31 cellular contexts compared by ENCODE assay signal in the genomic region with DNA sequence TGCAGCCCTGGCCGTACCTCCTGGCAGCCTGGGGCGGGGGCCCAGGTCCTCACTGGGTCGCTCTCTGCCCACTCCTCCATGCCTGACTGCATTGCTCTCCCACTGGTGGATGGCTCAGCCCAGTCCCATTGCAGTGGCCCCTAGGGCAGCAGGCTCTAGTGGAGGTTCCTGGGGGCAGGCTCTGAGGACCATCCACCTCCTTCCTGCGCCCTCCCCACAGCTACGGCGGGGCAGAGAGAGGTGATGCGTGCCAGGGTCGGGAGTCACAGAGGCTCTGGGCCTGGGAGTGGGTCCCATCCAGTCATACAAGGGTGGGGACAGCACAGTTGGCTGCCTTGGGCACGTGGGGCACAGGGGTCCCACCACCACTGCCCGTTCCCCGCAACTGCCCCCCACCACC. TPM values are rescaled to one million over a fixed set of nuclear protein-coding genes. Genes with fewer than 3 reads are reported as not detected.
DNase-seq lines count a peak whose midpoint lies in the region; ATAC-seq, FAIRE-seq and TF ChIP-seq lines count a peak whose summit lies in the region.
"Had no signal": no experiment of that assay in that cellular context is flagged by ENCODE, and none has a peak within 500 bp of the region (broad histone marks: within the 10 kb centered on the region; RNA-seq: fewer than 3 reads in every experiment).

No MANE protein-coding gene starts in this region.

- no peak overlapping the region for H4K91ac ChIP-seq in H1 (replicated peaks; ENCODE audit: insufficient read length, low read length)

- peaks cover 0 to 12% (median 0%) of the 10 kb centered on the region in 3 donors for H3K36me3 Mint-ChIP-seq in naive thymus-derived CD8-positive, alpha-beta T cell
- H3K36me3 Mint-ChIP-seq: CD14-positive monocyte; CD4-positive, alpha-beta memory T cell; CD4-positive, CD25-positive, alpha-beta regulatory T cell; CD8-positive, alpha-beta memory T cell had no signal

- no peaks in the 10 kb centered on the region for H3K23me2 ChIP-seq in H1 (ENCODE audit: low read depth, low read length)

- no peak for ATAC-seq in naive thymus-derived CD8-positive, alpha-beta T cell
- no peak for ATAC-seq in GM21786 (IDR thresholded peaks at IDR 0.05; ENCODE audit: unreplicated experiment)
- ATAC-seq: GM12878 had no signal

- H3K4ac ChIP-seq in H1 (replicated peaks; ENCODE audit: insufficient read length, low read depth, low read length), result no peak overlapping the region
- H3K4ac ChIP-seq in mesendoderm (ENCODE audit: low read depth, low read length), result no peak overlapping the region

- H3K4me1 ChIP-seq in H1 (replicated peaks in 1 of 4; ENCODE audit: control insufficient read depth in 3 of 4, insufficient read depth in 4 of 4, low read length in 3 of 4), result no peaks in the 10 kb centered on the region
- H3K4me1 ChIP-seq in mesendoderm (ENCODE audit: control insufficient read depth, low read depth, low read length), result no peaks in the 10 kb centered on the region
- H3K4me1 ChIP-seq in osteoblast (ENCODE audit: insufficient read depth, low read length), result no peaks in the 10 kb centered on the region
- H3K4me1 ChIP-seq: BE2C, BLaER1 had no signal

- H4K5ac ChIP-seq in H1 (ENCODE audit: insufficient read length, low read depth, low read length) (no peak overlapping the region), mesendoderm (ENCODE audit: low read length) (no peak overlapping the region)

- H4K20me1 ChIP-seq in H1 (replicated peaks in 1 of 2; ENCODE audit: control insufficient read depth in 1 of 2, insufficient read depth in 2 of 2, low read length in 2 of 2) (no peaks in the 10 kb centered on the region), osteoblast (ENCODE audit: insufficient read depth, low read length) (no peaks in the 10 kb centered on the region)
- H4K20me1 ChIP-seq: BLaER1 had no signal

- H3K14ac ChIP-seq in H1 (ENCODE audit: insufficient read length), result no peak overlapping the region

- TF ChIP-seq POLR2A in H1 (IDR thresholded peaks at IDR 0.05; ENCODE audit: control extremely low read depth in 1 of 2, low read depth in 2 of 2, low read length in 2 of 2), result no peak

- H2BK5ac ChIP-seq in H1 (ENCODE audit: low read depth, low read length), result no peak overlapping the region
- no peak overlapping the region for H2BK5ac ChIP-seq in mesendoderm (ENCODE audit: low read length)

- no peak overlapping the region for H3K4me3 ChIP-seq in H1 (ENCODE audit: extremely low read depth in 1 of 4, insufficient read depth in 2 of 4, low read depth in 3 of 4, low read length in 4 of 4)
- H3K4me3 ChIP-seq in mesendoderm (ENCODE audit: low read length), result no peak overlapping the region
- H3K4me3 ChIP-seq in osteoblast (ENCODE audit: insufficient read depth, low read length), result no peak overlapping the region
- H3K4me3 ChIP-seq: BLaER1, GM12878 had no signal

- H2BK120ac ChIP-seq in H1 (replicated peaks; ENCODE audit: low read depth, low read length), result no peak overlapping the region
- H2BK120ac ChIP-seq in mesendoderm (ENCODE audit: low read depth, low read length), result no peak overlapping the region

- TF ChIP-seq RAD21 in H1 (IDR thresholded peaks at IDR 0.05 in 1 of 2, conservative IDR thresholded peaks at IDR 0.05 in 1 of 2; ENCODE audit: low read depth in 2 of 2, low read length in 2 of 2), result no peak

- no peak overlapping the region for H3K4me3 Mint-ChIP-seq in naive thymus-derived CD8-positive, alpha-beta T cell
- H3K4me3 Mint-ChIP-seq: CD14-positive monocyte; CD4-positive, alpha-beta memory T cell; CD4-positive, CD25-positive, alpha-beta regulatory T cell; CD8-positive, alpha-beta memory T cell had no signal

- H2BK12ac ChIP-seq in H1 (ENCODE audit: low read depth, low read length), result no peak overlapping the region

- no peaks in the 10 kb centered on the region for H3K79me1 ChIP-seq in H1 (ENCODE audit: low read depth, low read length)
- H3K79me1 ChIP-seq in mesendoderm (ENCODE audit: low read length), result no peaks in the 10 kb centered on the region

- H4K8ac ChIP-seq in H1 (ENCODE audit: extremely low read depth, insufficient read depth, low read length), result peak overlapping the region; percentile 40; the same call in 1 of the 2 replicates
- no peak overlapping the region for H4K8ac ChIP-seq in mesendoderm (ENCODE audit: low read depth, low read length)

- no peaks in the 10 kb centered on the region for H3K36me3 ChIP-seq in H1 (ENCODE audit: control insufficient read depth in 2 of 4, insufficient read depth in 4 of 4, low read length in 3 of 4)
- H3K36me3 ChIP-seq in mesendoderm (ENCODE audit: control insufficient read depth, insufficient read depth, low read length), result no peaks in the 10 kb centered on the region
- no peaks in the 10 kb centered on the region for H3K36me3 ChIP-seq in osteoblast (ENCODE audit: insufficient read depth, low read length)
- H3K36me3 ChIP-seq: BE2C, BLaER1 had no signal

- H3K4me1 Mint-ChIP-seq in naive thymus-derived CD8-positive, alpha-beta T cell, result no peaks in the 10 kb centered on the region
- H3K4me1 Mint-ChIP-seq: CD14-positive monocyte; CD4-positive, alpha-beta memory T cell; CD4-positive, CD25-positive, alpha-beta regulatory T cell; CD8-positive, alpha-beta memory T cell had no signal

- H3K79me2 ChIP-seq in H1 (ENCODE audit: control insufficient read depth in 1 of 2, insufficient read depth in 2 of 2, low read length in 2 of 2) (no peaks in the 10 kb centered on the region), mesendoderm (ENCODE audit: control insufficient read depth, insufficient read depth, low read length) (no peaks in the 10 kb centered on the region), osteoblast (ENCODE audit: insufficient read depth, low read length) (no peaks in the 10 kb centered on the region)

- DNase-seq in H1 (ENCODE audit: low read depth in 1 of 2, low spot score in 2 of 2), result no peak
- DNase-seq in mesendoderm, result no peak
- DNase-seq in osteoblast (ENCODE audit: insufficient read length, low spot score, missing footprints), result peak; percentile 39
- no peak for DNase-seq in naive thymus-derived CD8-positive, alpha-beta T cell
- DNase-seq in foreskin melanocyte, result no peak
- DNase-seq: 8988T; ACHN; BE2C; C1 segment of cervical spinal cord; CD4-positive, alpha-beta memory T cell; CD4-positive, CD25-positive, alpha-beta regulatory T cell; CD8-positive, alpha-beta memory T cell; COR-L47; DMS 273 treated with DMSO at 0.1 percent for 48 hours; DMS153; DMS53; DMS79; DND-41; EL; GDM1 had no signal

- no peak overlapping the region for H3K56ac ChIP-seq in H1 (replicated peaks; ENCODE audit: insufficient read length, low read depth, low read length)
- H3K56ac ChIP-seq in mesendoderm (ENCODE audit: low read length), result peak overlapping the region; percentile 15

- H3K9ac ChIP-seq in H1 (replicated peaks in 1 of 4; ENCODE audit: extremely low read depth in 1 of 4, low read depth in 3 of 4, low read length in 3 of 4) (no peak overlapping the region), mesendoderm (ENCODE audit: low read length) (no peak overlapping the region)
- H3K9ac ChIP-seq: BLaER1 had no signal

- H3K9me3 ChIP-seq in H1 (ENCODE audit: insufficient read depth in 2 of 2, low read depth in 1 of 2, low read length in 1 of 2), result peaks cover 0 to 2% of the 10 kb centered on the region in 2 experiments; a peak in 1 of 4 replicates
- H3K9me3 ChIP-seq in osteoblast (ENCODE audit: low read depth, low read length), result no peaks in the 10 kb centered on the region
- H3K9me3 ChIP-seq: BE2C had no signal

- H3K9me3 Mint-ChIP-seq in naive thymus-derived CD8-positive, alpha-beta T cell, result peaks cover 0 to 25% (median 18%) of the 10 kb centered on the region in 9 donors

- H2BK20ac ChIP-seq in H1 (ENCODE audit: low read length), result no peak overlapping the region

- no peak overlapping the region for H2AFZ ChIP-seq in H1 (ENCODE audit: low read length)
- H2AFZ ChIP-seq in osteoblast (ENCODE audit: low read length), result no peak overlapping the region

- WGBS in H1 (ENCODE audit: extremely low coverage in 1 of 2, insufficient coverage in 1 of 2, insufficient read length in 1 of 2, insufficient replicate concordance in 2 of 2, low coverage in 1 of 2, low lambda C conversion rate in 2 of 2, missing lambda C conversion rate in 1 of 2), 2 experiments, result 92% methylated on average over 11 of the region's 11 CpGs; no CpG with 5 or more reads in 1 of the 2 experiments
- no CpG with 5 or more reads among the region's 11 CpGs for WGBS in mesendoderm (ENCODE audit: extremely low coverage, insufficient coverage, low lambda C conversion rate)

- TF ChIP-seq CTCF in H1 (IDR thresholded peaks at IDR 0.05; ENCODE audit: control extremely low read depth in 1 of 3, insufficient read depth in 1 of 3, low read depth in 1 of 3, low read length in 3 of 3) (no peak), osteoblast (IDR thresholded peaks at IDR 0.05; ENCODE audit: extremely low read depth, low read depth, low read length) (no peak)

- TF ChIP-seq EP300 in H1 (IDR thresholded peaks at IDR 0.05; ENCODE audit: borderline replicate concordance in 1 of 2, low read depth in 2 of 2, low read length in 2 of 2), result no peak

- H2BK15ac ChIP-seq in H1 (ENCODE audit: low read length) (no peak overlapping the region), mesendoderm (replicated peaks; ENCODE audit: low read depth) (no peak overlapping the region)

- POLR2A ChIA-PET in H1 (lab: Charles Lee; ENCODE audit: partially characterized antibody), result no interaction called here
- POLR2A ChIA-PET in naive thymus-derived CD8-positive, alpha-beta T cell (lab: Charles Lee), result no interaction called here

- H3K27ac Mint-ChIP-seq in naive thymus-derived CD8-positive, alpha-beta T cell, result no peak overlapping the region
- H3K27ac Mint-ChIP-seq: CD4-positive, alpha-beta memory T cell; CD4-positive, CD25-positive, alpha-beta regulatory T cell; CD8-positive, alpha-beta memory T cell had no signal

- CTCF ChIA-PET in H1 (lab: Charles Lee; ENCODE audit: partially characterized antibody), result interaction anchor here (1.3 kb wide), 1 partner anchor 17 kb away, joined by 5 read pairs; no protein-coding TSS in a partner anchor

- H3K18ac ChIP-seq in H1 (ENCODE audit: extremely low read depth, low read length), result no peak overlapping the region
- H3K18ac ChIP-seq in mesendoderm (ENCODE audit: low read length), result no peak overlapping the region

- no peaks in the 10 kb centered on the region for H3K27me3 ChIP-seq in H1 (replicated peaks in 1 of 4; ENCODE audit: control insufficient read depth in 3 of 4, extremely low read depth in 1 of 4, insufficient read depth in 3 of 4, low read length in 3 of 4)
- H3K27me3 ChIP-seq in mesendoderm (ENCODE audit: insufficient read depth, low read length, poor library complexity), result no peaks in the 10 kb centered on the region
- H3K27me3 ChIP-seq in osteoblast (ENCODE audit: insufficient read depth, low read length), result no peaks in the 10 kb centered on the region
- H3K27me3 ChIP-seq: BE2C, BLaER1 had no signal

- H3K27me3 Mint-ChIP-seq in naive thymus-derived CD8-positive, alpha-beta T cell, result peaks cover 2 to 16% (median 7%) of the 10 kb centered on the region in 5 donors
- H3K27me3 Mint-ChIP-seq: CD4-positive, CD25-positive, alpha-beta regulatory T cell had no signal

- H3K27ac ChIP-seq in H1 (ENCODE audit: low read depth, low read length) (no peak overlapping the region), mesendoderm (ENCODE audit: low read depth, low read length) (no peak overlapping the region), osteoblast (ENCODE audit: low read depth, low read length) (no peak overlapping the region)
- H3K27ac ChIP-seq: BLaER1 had no signal

- H3K23ac ChIP-seq in H1 (ENCODE audit: insufficient read length) (no peak overlapping the region), mesendoderm (ENCODE audit: low read length) (no peak overlapping the region)

- H2AK5ac ChIP-seq in H1 (ENCODE audit: low read depth, low read length) (no peak overlapping the region), mesendoderm (ENCODE audit: low read length) (no peak overlapping the region)

- H3K4me2 ChIP-seq in H1 (ENCODE audit: insufficient read depth in 1 of 2, low read depth in 2 of 2, low read length in 2 of 2) (no peak overlapping the region), mesendoderm (ENCODE audit: low read length) (no peak overlapping the region), osteoblast (ENCODE audit: insufficient read depth, low read length) (no peak overlapping the region)
- H3K4me2 ChIP-seq: BLaER1 had no signal

- no peak for FAIRE-seq in H1 (lab: Jason Lieb, UNC)
- FAIRE-seq: A204.1, GM12878, GM12892, GM18507 had no signal

RNA-seq across cellular contexts. Expression of a gene that starts 44.0 kb away (rescaled TPM):
- total RNA-seq in H1 (2021; fragmentation: NEBNext Ultra II Directional; extraction: Animal tissue kit (Norgen Biotek cat#: 25700)), result 0.35 and 1.2 TPM in 2 replicates
- polyA plus RNA-seq in H1 (2011; rRNA removed), result 0.88 and 1.5 TPM in 2 replicates
- 0.98 TPM for polyA plus RNA-seq in H1 (2011; cell fraction: cytosol; rRNA removed)
- 2.6 TPM for polyA plus RNA-seq in H1 (2011; cell fraction: nucleus; rRNA removed)
- 0.57 to 0.83 TPM (median 0.64 TPM) in 3 of 4 replicates, not detected in the other for polyA plus RNA-seq in H1 (2012, experiment 1 of 2)
- not detected for polyA plus RNA-seq in H1 (2012, experiment 2 of 2)
- 0.18 TPM for polyA plus RNA-seq in H1 (2013, experiment 1 of 2)
- polyA plus RNA-seq in H1 (2013, experiment 2 of 2), result 0.29 TPM
- polyA minus RNA-seq in H1 (2011; rRNA and poly(A)+ RNA removed), result 0.63 and 1.5 TPM in 2 replicates
- not detected for polyA minus RNA-seq in H1 (2011; cell fraction: cytosol; rRNA and poly(A)+ RNA removed)
- 0.80 TPM for polyA minus RNA-seq in H1 (2011; cell fraction: nucleus; rRNA and poly(A)+ RNA removed)
- 0.24 TPM for polyA plus RNA-seq in mesendoderm (2013, experiment 1 of 2)
- 0.18 TPM for polyA plus RNA-seq in mesendoderm (2013, experiment 2 of 2)
- total RNA-seq in osteoblast, result not detected in 2 replicates
- total RNA-seq in naive thymus-derived CD8-positive, alpha-beta T cell, result not detected
- polyA plus RNA-seq in naive thymus-derived CD8-positive, alpha-beta T cell, result not detected
- total RNA-seq: A673; CD4-positive, alpha-beta memory T cell; CD4-positive, CD25-positive, alpha-beta regulatory T cell; CD8-positive, alpha-beta memory T cell; Daoy; G401; GM12878 had no signal
- polyA plus RNA-seq: AG04450; CD14-positive monocyte; CD4-positive, alpha-beta memory T cell; CD4-positive, CD25-positive, alpha-beta regulatory T cell; CD8-positive, alpha-beta memory T cell had no signal
